ENCODE assay signal across 8 cellular contexts in genomic region chr17:3667366-3668278, GRCh38. TPM values are rescaled to one million over a fixed set of nuclear protein-coding genes. Genes with fewer than 3 reads are reported as not detected.
DNase-seq lines count a peak whose midpoint lies in the region; ATAC-seq and TF ChIP-seq lines count a peak whose summit lies in the region.

No MANE protein-coding gene starts in this region.

- no peaks in the 10 kb centered on the region for H3K27me3 Mint-ChIP-seq in activated CD8-positive, alpha-beta memory T cell treated with anti-CD3 and anti-CD28 coated beads, Interleukin-2, amount 10 ng/mL, durations not matched to agents 7 days and 5 days

- no peak for TF ChIP-seq CTCF in osteoblast (IDR thresholded peaks at IDR 0.05; ENCODE audit: extremely low read depth, low read depth, low read length)

- peak overlapping the region; percentile 99 for H3K4me3 ChIP-seq in osteoblast (ENCODE audit: insufficient read depth, low read length)

- no peaks in the 10 kb centered on the region for H3K9me3 Mint-ChIP-seq in activated CD8-positive, alpha-beta memory T cell treated with anti-CD3 and anti-CD28 coated beads, Interleukin-2, amount 10 ng/mL, durations not matched to agents 7 days and 5 days (ENCODE audit: low read depth)

- peak; percentile 1 for ATAC-seq in activated CD8-positive, alpha-beta memory T cell treated with anti-CD3 and anti-CD28 coated beads, Interleukin-2, amount 10 ng/mL, durations not matched to agents 7 days and 5 days
- peak; percentile 16 for ATAC-seq in HG02642 (IDR thresholded peaks at IDR 0.05; ENCODE audit: poor library complexity, unreplicated experiment)

- CTCF ChIA-PET in activated CD8-positive, alpha-beta memory T cell treated with anti-CD3 and anti-CD28 coated beads, Interleukin-2, amount 10 ng/mL, durations not matched to agents 7 days and 5 days (lab: Charles Lee): interaction anchor here (1.2 to 1.5 kb wide), 4 partner anchors 23 to 57 kb away, joined by 3 to 4 read pairs (median 3); no protein-coding TSS in a partner anchor

- H3K4me1 ChIP-seq in osteoblast (ENCODE audit: insufficient read depth, low read length): peaks cover 25% of the 10 kb centered on the region

- intact Hi-C loops in cardiac septum (cut with DNase I): loop anchor here (2.0 to 10.0 kb wide), 2 partner anchors 31 to 133 kb away; partner anchors contain the start of genes CTNS and SHPK

- H4K20me1 ChIP-seq in osteoblast (ENCODE audit: insufficient read depth, low read length): peaks cover 44% of the 10 kb centered on the region

- H3K27me3 ChIP-seq in osteoblast (ENCODE audit: insufficient read depth, low read length): no peaks in the 10 kb centered on the region

- H2AFZ ChIP-seq in osteoblast (ENCODE audit: low read length): peak overlapping the region; percentile 74

- H3K79me2 ChIP-seq in osteoblast (ENCODE audit: insufficient read depth, low read length): peaks cover 63% of the 10 kb centered on the region

- H3K4me3 Mint-ChIP-seq in activated CD8-positive, alpha-beta memory T cell treated with anti-CD3 and anti-CD28 coated beads, Interleukin-2, amount 10 ng/mL, durations not matched to agents 7 days and 5 days: peak overlapping the region; percentile 95

- H3K27ac Mint-ChIP-seq in activated CD8-positive, alpha-beta memory T cell treated with anti-CD3 and anti-CD28 coated beads, Interleukin-2, amount 10 ng/mL, durations not matched to agents 7 days and 5 days: peak overlapping the region; percentile 52

- peaks cover 6% of the 10 kb centered on the region for H3K36me3 Mint-ChIP-seq in activated CD8-positive, alpha-beta memory T cell treated with anti-CD3 and anti-CD28 coated beads, Interleukin-2, amount 10 ng/mL, durations not matched to agents 7 days and 5 days

- H3K27ac ChIP-seq in angular gyrus (ENCODE audit: low read depth, low read length) (peak overlapping the region; percentile 87), osteoblast (ENCODE audit: low read depth, low read length) (peak overlapping the region; percentile 82)

- no peaks in the 10 kb centered on the region for H3K9me3 ChIP-seq in osteoblast (ENCODE audit: low read depth, low read length)

- DNase-seq in activated CD8-positive, alpha-beta memory T cell treated with anti-CD3 and anti-CD28 coated beads, Interleukin-2, amount 10 ng/mL, durations not matched to agents 7 days and 5 days: no peak
- no peak for DNase-seq in activated CD8-positive, alpha-beta memory T cell treated with anti-CD3 and anti-CD28 coated beads for 24 hours
- DNase-seq in NCI-H510A treated with DMSO at 0.1 percent for 48 hours (lab: John Stamatoyannopoulos, UW): peak; percentile 39
- peak; percentile 94 for DNase-seq in cardiac septum (ENCODE audit: low spot score)
- DNase-seq in osteoblast (ENCODE audit: insufficient read length, low spot score, missing footprints): peak; percentile 99
- no peak for DNase-seq in effector CD8-positive, alpha-beta T cell (lab: John Stamatoyannopoulos, UW)

- H3K36me3 ChIP-seq in osteoblast (ENCODE audit: insufficient read depth, low read length): peaks cover 22% of the 10 kb centered on the region

- H3K4me1 Mint-ChIP-seq in activated CD8-positive, alpha-beta memory T cell treated with anti-CD3 and anti-CD28 coated beads, Interleukin-2, amount 10 ng/mL, durations not matched to agents 7 days and 5 days: peaks cover 24% of the 10 kb centered on the region

- peak overlapping the region; percentile 100 for H3K4me2 ChIP-seq in osteoblast (ENCODE audit: insufficient read depth, low read length)

RNA-seq across cellular contexts. Expression of gene TAX1BP3, which starts 0.8 kb away (rescaled TPM):
- 10 to 100 TPM; 19.5 to 27.9 TPM for total RNA-seq in activated CD8-positive, alpha-beta memory T cell treated with anti-CD3 and anti-CD28 coated beads, Interleukin-2, amount 10 ng/mL, durations not matched to agents 7 days and 5 days
- total RNA-seq in cardiac septum (158 TPM), osteoblast (149 and 164 TPM in 2 replicates)

RNA-seq across cellular contexts. Expression of gene EMC6, which starts 1.0 kb away (rescaled TPM):
- total RNA-seq in activated CD8-positive, alpha-beta memory T cell treated with anti-CD3 and anti-CD28 coated beads, Interleukin-2, amount 10 ng/mL, durations not matched to agents 7 days and 5 days: 10 to 100 TPM; 43.7 to 57.0 TPM
- total RNA-seq in cardiac septum (54.0 TPM), osteoblast (12.7 and 13.8 TPM in 2 replicates)

RNA-seq across cellular contexts. Expression of gene P2RX5, which starts 28.3 kb away (rescaled TPM):
- total RNA-seq in activated CD8-positive, alpha-beta memory T cell treated with anti-CD3 and anti-CD28 coated beads, Interleukin-2, amount 10 ng/mL, durations not matched to agents 7 days and 5 days: 10 to 100 TPM; 18.1 to 24.6 TPM
- 37.9 TPM for total RNA-seq in cardiac septum
- 0.36 TPM in 1 of 2 replicates, not detected in the other for total RNA-seq in osteoblast

RNA-seq across cellular contexts. Expression of gene CTNS, which starts 31.1 kb away (rescaled TPM):
- 10 to 100 TPM in 1 of 2 experiments, 1 to 10 TPM in 1; 9.7 to 20.6 TPM for total RNA-seq in activated CD8-positive, alpha-beta memory T cell treated with anti-CD3 and anti-CD28 coated beads, Interleukin-2, amount 10 ng/mL, durations not matched to agents 7 days and 5 days
- total RNA-seq in cardiac septum (6.4 TPM), osteoblast (34.7 and 46.0 TPM in 2 replicates)

RNA-seq across cellular contexts. Expression of gene SHPK, which starts 31.6 kb away (rescaled TPM):
- 10 to 100 TPM; 13.4 to 13.9 TPM for total RNA-seq in activated CD8-positive, alpha-beta memory T cell treated with anti-CD3 and anti-CD28 coated beads, Interleukin-2, amount 10 ng/mL, durations not matched to agents 7 days and 5 days
- total RNA-seq in cardiac septum (4.8 TPM), osteoblast (8.3 and 13.8 TPM in 2 replicates)

Comparison
In these comparisons a context has a peak if more than half of its experiments do, and no peak if none do; other contexts are left out.
1. DNase-seq: peak in NCI-H510A treated with DMSO at 0.1 percent for 48 hours (single experiment), cardiac septum (single experiment) and osteoblast (single experiment); none in activated CD8-positive, alpha-beta memory T cell treated with anti-CD3 and anti-CD28 coated beads, Interleukin-2, amount 10 ng/mL, durations not matched to agents 7 days and 5 days (single experiment), activated CD8-positive, alpha-beta memory T cell treated with anti-CD3 and anti-CD28 coated beads for 24 hours (single experiment) and effector CD8-positive, alpha-beta T cell (single experiment).
2. RNA of gene P2RX5, which starts 28.3 kb away (total RNA-seq): 37.9 TPM in cardiac septum (single experiment) and 18.1 to 24.6 TPM in activated CD8-positive, alpha-beta memory T cell treated with anti-CD3 and anti-CD28 coated beads, Interleukin-2, amount 10 ng/mL, durations not matched to agents 7 days and 5 days; 0.36 TPM in osteoblast; every median in the first group is over 10 times any median in the second.